In genomic region chr14:41766772-41767171, GRCh38 we compare ENCODE assay signal across 10 cellular contexts.
"Had no signal": no experiment of that assay in that cellular context is flagged by ENCODE, and none has a peak within 500 bp of the region (broad histone marks: within the 10 kb centered on the region; RNA-seq: fewer than 3 reads in every experiment).

No MANE protein-coding gene starts in this region.

- H3K9me3 Mint-ChIP-seq: IgD-negative memory B cell had no signal

- H3K4me3 Mint-ChIP-seq: HFFc6, IgD-negative memory B cell had no signal

- H3K27ac ChIP-seq: GM23248, HL-60, KMS-11 had no signal

- H3K36me3 ChIP-seq: HAP-1 had no signal

- ATAC-seq: HCT116, HepG2 had no signal

- H3K4me3 ChIP-seq: GM23248, HAP-1 had no signal

- H3K4me1 ChIP-seq: HAP-1 had no signal

- H3K4me1 Mint-ChIP-seq: IgD-negative memory B cell had no signal

- H3K36me3 Mint-ChIP-seq: IgD-negative memory B cell had no signal

- H3K27me3 Mint-ChIP-seq: IgD-negative memory B cell had no signal

- H3K9ac ChIP-seq: GM23248, KMS-11 had no signal

- H3K27ac Mint-ChIP-seq: HFFc6, IgD-negative memory B cell had no signal

- H3K9me3 ChIP-seq: HAP-1 had no signal

- DNase-seq: GM23248, H7, HFFc6, KBM-7 had no signal
